Comparison of ENCODE assay signal across 18 cellular contexts in genomic region chr5:34040411-34040810, GRCh38. TPM values are rescaled to one million over a fixed set of nuclear protein-coding genes. Genes with fewer than 3 reads are reported as not detected.
A peak's percentile ranks its signal among the peaks of the same experiment; 100 is the strongest.
DNase-seq lines count a peak whose midpoint lies in the region; ATAC-seq and TF ChIP-seq lines count a peak whose summit lies in the region.
"Had no signal": no experiment of that assay in that cellular context is flagged by ENCODE, and none has a peak within 500 bp of the region (broad histone marks: within the 10 kb centered on the region; RNA-seq: fewer than 3 reads in every experiment).

No MANE protein-coding gene starts in this region.

- no peaks in the 10 kb centered on the region for H3K27me3 ChIP-seq in right cardiac atrium (ENCODE audit: control insufficient read depth, insufficient read depth)
- H3K27me3 ChIP-seq in osteoblast (ENCODE audit: insufficient read depth, low read length), result no peaks in the 10 kb centered on the region
- H3K27me3 ChIP-seq: BLaER1 had no signal

- intact Hi-C loops in right cardiac atrium (cut with DNase I), result no loop called here

- no peaks in the 10 kb centered on the region for H3K9me3 Mint-ChIP-seq in nephron
- H3K9me3 Mint-ChIP-seq: CD8-positive, alpha-beta memory T cell had no signal

- no peaks in the 10 kb centered on the region for H3K9me3 ChIP-seq in right cardiac atrium (ENCODE audit: control insufficient read depth, low read length)
- no peaks in the 10 kb centered on the region for H3K9me3 ChIP-seq in osteoblast (ENCODE audit: low read depth, low read length)
- H3K9me3 ChIP-seq: BLaER1 had no signal

- ATAC-seq in right cardiac atrium (no peak), HG03159 (IDR thresholded peaks at IDR 0.05; ENCODE audit: unreplicated experiment) (no peak)

- H3K27ac Mint-ChIP-seq in nephron, result peak overlapping the region; percentile 40 to 90 (median 76)
- H3K27ac Mint-ChIP-seq: H9 had no signal

- H3K4me1 ChIP-seq in right cardiac atrium (ENCODE audit: control insufficient read depth, insufficient read depth, low read length) (peaks cover 12% of the 10 kb centered on the region), osteoblast (ENCODE audit: insufficient read depth, low read length) (peaks cover 7% of the 10 kb centered on the region)

- TF ChIP-seq CTCF in nephron (IDR thresholded peaks at IDR 0.05; ENCODE audit: unreplicated experiment in 3 of 3) (no peak), osteoblast (IDR thresholded peaks at IDR 0.05; ENCODE audit: extremely low read depth, low read depth, low read length) (no peak)

- peak overlapping the region in 2 of 3 experiments; percentile 72 to 75 for H3K4me3 Mint-ChIP-seq in nephron
- H3K4me3 Mint-ChIP-seq: CD8-positive, alpha-beta memory T cell; H9 had no signal

- WGBS in right cardiac atrium, result 79% methylated on average over 4 of the region's 4 CpGs

- no peaks in the 10 kb centered on the region for H3K27me3 Mint-ChIP-seq in nephron (ENCODE audit: low read depth)
- H3K27me3 Mint-ChIP-seq: CD8-positive, alpha-beta memory T cell had no signal

- no peak overlapping the region for H3K4me2 ChIP-seq in osteoblast (ENCODE audit: insufficient read depth, low read length)
- H3K4me2 ChIP-seq: BLaER1 had no signal

- H2AFZ ChIP-seq in osteoblast (ENCODE audit: low read length), result no peak overlapping the region

- H3K36me3 ChIP-seq in osteoblast (ENCODE audit: insufficient read depth, low read length), result no peaks in the 10 kb centered on the region

- no peak overlapping the region for H3K4me3 ChIP-seq in right cardiac atrium (ENCODE audit: low read length)
- no peak overlapping the region for H3K4me3 ChIP-seq in osteoblast (ENCODE audit: insufficient read depth, low read length)
- H3K4me3 ChIP-seq: BLaER1 had no signal

- H3K4me1 Mint-ChIP-seq in nephron, result peaks cover 72% of the 10 kb centered on the region

- no peaks in the 10 kb centered on the region for H3K79me2 ChIP-seq in osteoblast (ENCODE audit: insufficient read depth, low read length)

- DNase-seq in NCI-H2196 treated with DMSO at 0.1 percent for 48 hours (lab: John Stamatoyannopoulos, UW; ENCODE audit: unreplicated experiment) (peak; percentile 24), NCI-H2196 (lab: John Stamatoyannopoulos, UW; ENCODE audit: unreplicated experiment) (no peak), glomerular visceral epithelial cell (ENCODE audit: extremely low spot score) (peak; percentile 32), right cardiac atrium (no peak), osteoblast (ENCODE audit: insufficient read length, low spot score, missing footprints) (no peak), DMS 273 treated with DMSO at 0.1 percent for 48 hours (lab: John Stamatoyannopoulos, UW) (no peak)
- DNase-seq: 8988T; AML-193; Caco-2; CD8-positive, alpha-beta memory T cell; DND-41; GF-D8; GOT3; H9; KBM-7 had no signal

- H3K27ac ChIP-seq in right cardiac atrium (ENCODE audit: low read length) (no peak overlapping the region), osteoblast (ENCODE audit: low read depth, low read length) (no peak overlapping the region)
- H3K27ac ChIP-seq: BLaER1 had no signal

- H4K20me1 ChIP-seq in osteoblast (ENCODE audit: insufficient read depth, low read length), result no peaks in the 10 kb centered on the region
- H4K20me1 ChIP-seq: BLaER1 had no signal

- H3K36me3 Mint-ChIP-seq in nephron (ENCODE audit: low read depth), result peaks cover 18% of the 10 kb centered on the region

RNA-seq across cellular contexts. Expression of gene C1QTNF3, which starts 2.6 kb away (rescaled TPM):
- total RNA-seq in right cardiac atrium, result 1 to 10 TPM; 1.5 to 3.3 (median 2.3) TPM
- 4.3 TPM for polyA plus RNA-seq in right cardiac atrium
- 2.2 and 2.4 TPM in 2 replicates for total RNA-seq in osteoblast

RNA-seq across cellular contexts. Expression of gene AMACR, which starts 32.6 kb away (rescaled TPM):
- total RNA-seq in right cardiac atrium, result 10 to 100 TPM in 3 of 4 donors, 1 to 10 TPM in 1; 6.2 to 19.1 (median 11.1) TPM
- 14.6 TPM for polyA plus RNA-seq in right cardiac atrium
- total RNA-seq in osteoblast, result 15.2 and 15.3 TPM in 2 replicates

RNA-seq across cellular contexts. Expression of gene SLC45A2, which starts 55.9 kb away (rescaled TPM):
- total RNA-seq in right cardiac atrium (under 1 TPM in 1 of 4 donors, not detected in 3; 0.32 TPM), osteoblast (0.36 and 0.59 TPM in 2 replicates)
- polyA plus RNA-seq in right cardiac atrium, result 0.70 TPM
- total RNA-seq: CD8-positive, alpha-beta memory T cell; H9 had no signal
- polyA plus RNA-seq: CD8-positive, alpha-beta memory T cell had no signal

Comparison
In these comparisons a context has a peak if more than half of its experiments do, and no peak if none do; other contexts are left out.
1. DNase-seq: peak in NCI-H2196 treated with DMSO at 0.1 percent for 48 hours (single experiment) and glomerular visceral epithelial cell (single experiment); none in NCI-H2196 (single experiment), right cardiac atrium (0 of 3), osteoblast (single experiment) and DMS 273 treated with DMSO at 0.1 percent for 48 hours (single experiment).